ENCODE assay signal across 8 cellular contexts in the genomic region with DNA sequence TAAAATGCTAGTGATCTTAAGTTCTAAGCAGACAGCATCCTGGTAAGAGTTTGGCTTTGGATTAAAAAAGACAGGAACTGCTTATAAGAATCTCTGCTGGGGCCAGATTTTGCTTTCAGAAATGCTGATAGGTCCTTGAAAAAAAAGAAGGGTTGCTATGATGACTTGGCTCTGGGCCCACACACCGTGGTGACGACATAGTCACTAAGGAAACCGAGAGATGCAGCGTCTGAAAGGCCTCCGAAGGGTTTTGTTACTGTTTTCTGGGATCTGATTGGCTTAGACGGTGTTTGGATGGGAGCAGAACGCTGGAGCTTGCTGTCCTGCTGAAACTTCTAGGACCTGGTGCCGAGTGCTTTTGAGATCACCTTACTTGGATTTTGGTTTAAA. TPM values are rescaled to one million over a fixed set of nuclear protein-coding genes. Genes with fewer than 3 reads are reported as not detected.
DNase-seq lines count a peak whose midpoint lies in the region; ATAC-seq and TF ChIP-seq lines count a peak whose summit lies in the region.

No MANE protein-coding gene starts in this region.

- no peaks in the 10 kb centered on the region for H3K36me3 ChIP-seq in ectodermal cell (ENCODE audit: control insufficient read depth, insufficient read depth, low read length)

- H3K4me1 ChIP-seq in ectodermal cell (ENCODE audit: control insufficient read depth, insufficient read depth, low read length), result peaks cover 26% of the 10 kb centered on the region
- peaks cover 72% of the 10 kb centered on the region for H3K4me1 ChIP-seq in mononuclear cell (ENCODE audit: insufficient read depth, low read length)

- peak overlapping the region; percentile 84 for H3K4me3 Mint-ChIP-seq in CD4-positive, alpha-beta T cell
- H3K4me3 Mint-ChIP-seq in activated CD8-positive, alpha-beta T cell treated with anti-CD3 and anti-CD28 coated beads for 36 hours, result peak overlapping the region; percentile 75

- peaks cover 95% of the 10 kb centered on the region for H3K4me1 Mint-ChIP-seq in CD4-positive, alpha-beta T cell (ENCODE audit: low read depth)
- H3K4me1 Mint-ChIP-seq in activated CD8-positive, alpha-beta T cell treated with anti-CD3 and anti-CD28 coated beads for 36 hours (ENCODE audit: low read depth), result peaks cover 67% of the 10 kb centered on the region

- peak; percentile 70 for ATAC-seq in CD4-positive, alpha-beta T cell (ENCODE audit: poor library complexity)
- peak; percentile 50 for ATAC-seq in GM21825 (IDR thresholded peaks at IDR 0.05; ENCODE audit: unreplicated experiment)
- peak; percentile 84 for ATAC-seq in activated CD8-positive, alpha-beta T cell treated with anti-CD3 and anti-CD28 coated beads for 36 hours

- H3K27me3 Mint-ChIP-seq in CD4-positive, alpha-beta T cell, result no peaks in the 10 kb centered on the region
- no peaks in the 10 kb centered on the region for H3K27me3 Mint-ChIP-seq in activated CD8-positive, alpha-beta T cell treated with anti-CD3 and anti-CD28 coated beads for 36 hours

- no peaks in the 10 kb centered on the region for H3K9me3 ChIP-seq in CD4-positive, alpha-beta T cell (ENCODE audit: control insufficient read depth, low read length)
- no peaks in the 10 kb centered on the region for H3K9me3 ChIP-seq in ectodermal cell (ENCODE audit: control insufficient read depth, low read length)
- no peaks in the 10 kb centered on the region for H3K9me3 ChIP-seq in mononuclear cell (ENCODE audit: low read depth, low read length)

- intact Hi-C loops in CD4-positive, alpha-beta T cell (cut with DNase I, micrococcal nuclease), result loop anchor here (1.0 to 10.0 kb wide), 6 partner anchors 8 to 737 kb away; no protein-coding TSS in a partner anchor
- intact Hi-C loops in activated CD8-positive, alpha-beta T cell treated with anti-CD3 and anti-CD28 coated beads for 36 hours (cut with micrococcal nuclease), result no loop called here

- DNase-seq in CD4-positive, alpha-beta T cell, result peak; percentile 82 to 95 (median 85)
- DNase-seq in NCI-H2171 (lab: John Stamatoyannopoulos, UW) (peak; percentile 93), HT-29 (ENCODE audit: low spot score) (no peak)
- DNase-seq in activated CD8-positive, alpha-beta T cell treated with anti-CD3 and anti-CD28 coated beads for 36 hours, result peak; percentile 97
- peak; percentile 73 to 84 for DNase-seq in stimulated activated CD8-positive, alpha-beta memory T cell treated with anti-CD3 and anti-CD28 coated beads, Interleukin-15, amount 100 ng/mL, for 4 hours (ENCODE audit: low read depth in 2 of 2)

- H3K4me3 ChIP-seq in ectodermal cell (ENCODE audit: insufficient read depth, low read depth, low read length), result no peak overlapping the region
- H3K4me3 ChIP-seq in mononuclear cell (ENCODE audit: low read length), result peak overlapping the region; percentile 30

- no peaks in the 10 kb centered on the region for H3K27me3 ChIP-seq in CD4-positive, alpha-beta T cell (ENCODE audit: control insufficient read depth, insufficient read depth, low read length)
- H3K27me3 ChIP-seq in ectodermal cell (ENCODE audit: control insufficient read depth, insufficient read depth, low read length, poor library complexity, severe bottlenecking) (no peaks in the 10 kb centered on the region), mononuclear cell (ENCODE audit: insufficient read depth, low read length) (no peaks in the 10 kb centered on the region)

- no peaks in the 10 kb centered on the region for H3K9me3 Mint-ChIP-seq in CD4-positive, alpha-beta T cell
- H3K9me3 Mint-ChIP-seq in activated CD8-positive, alpha-beta T cell treated with anti-CD3 and anti-CD28 coated beads for 36 hours, result no peaks in the 10 kb centered on the region

- POLR2A ChIA-PET in CD4-positive, alpha-beta T cell (lab: Charles Lee), result interaction anchor here (0.7 to 3.3 kb wide), 5 partner anchors 9 to 23 kb away, joined by 3 to 24 read pairs (median 9); partner anchors contain the start of gene FAM118A
- POLR2A ChIA-PET in activated CD8-positive, alpha-beta T cell treated with anti-CD3 and anti-CD28 coated beads for 36 hours (lab: Charles Lee), result interaction anchor here (1.0 to 2.0 kb wide), 2 partner anchors 96 to 154 kb away, joined by 4 to 6 read pairs; partner anchors contain the start of genes NUP50, RIBC2 and SMC1B

- H3K27ac ChIP-seq in CD4-positive, alpha-beta T cell (ENCODE audit: low read depth, low read length), result peak overlapping the region; percentile 98
- H3K27ac ChIP-seq in ectodermal cell (ENCODE audit: insufficient read depth, low read depth, low read length, poor library complexity, severe bottlenecking), result peak overlapping the region; percentile 73

- CTCF ChIA-PET in CD4-positive, alpha-beta T cell (lab: Charles Lee), result interaction anchor here (1.0 kb wide), 2 partner anchors 9 to 23 kb away, joined by 3 read pairs; partner anchors contain the start of gene FAM118A
- CTCF ChIA-PET in activated CD8-positive, alpha-beta T cell treated with anti-CD3 and anti-CD28 coated beads for 36 hours (lab: Charles Lee), result no interaction called here

- H3K36me3 Mint-ChIP-seq in CD4-positive, alpha-beta T cell (ENCODE audit: low read depth), result peaks cover 32% of the 10 kb centered on the region
- peaks cover 3% of the 10 kb centered on the region for H3K36me3 Mint-ChIP-seq in activated CD8-positive, alpha-beta T cell treated with anti-CD3 and anti-CD28 coated beads for 36 hours (ENCODE audit: low read depth)

- 30 to 31% methylated on average over 8 of the region's 8 CpGs for WGBS in ectodermal cell, 2 experiments

- no peak for TF ChIP-seq CTCF in CD4-positive, alpha-beta T cell (IDR thresholded peaks at IDR 0.05)
- TF ChIP-seq CTCF in activated CD8-positive, alpha-beta T cell treated with anti-CD3 and anti-CD28 coated beads for 36 hours (IDR thresholded peaks at IDR 0.05), result no peak

- H3K27ac Mint-ChIP-seq in CD4-positive, alpha-beta T cell, result peak overlapping the region; percentile 95
- peak overlapping the region; percentile 97 for H3K27ac Mint-ChIP-seq in activated CD8-positive, alpha-beta T cell treated with anti-CD3 and anti-CD28 coated beads for 36 hours

RNA-seq across cellular contexts. Expression of gene FAM118A, which starts 8.4 kb away (rescaled TPM):
- total RNA-seq in CD4-positive, alpha-beta T cell, result 100 to 1,000 TPM; 159 to 161 TPM
- total RNA-seq in activated CD8-positive, alpha-beta T cell treated with anti-CD3 and anti-CD28 coated beads for 36 hours, result 10 to 100 TPM; 30.6 to 32.4 TPM
- polyA plus RNA-seq in ectodermal cell (2013, experiment 1 of 4), result 26.6 TPM
- 27.1 TPM for polyA plus RNA-seq in ectodermal cell (2013, experiment 2 of 4)
- polyA plus RNA-seq in ectodermal cell (2013, experiment 3 of 4), result 24.6 TPM
- 23.2 TPM for polyA plus RNA-seq in ectodermal cell (2013, experiment 4 of 4)
- 37.7 TPM for total RNA-seq in mononuclear cell
- 31.0 and 45.4 TPM in 2 replicates for total RNA-seq in HT-29 (2014; rRNA removed; shearing (Covaris generic))

RNA-seq across cellular contexts. Expression of gene UPK3A, which starts 33.4 kb away (rescaled TPM):
- not detected for total RNA-seq in CD4-positive, alpha-beta T cell
- total RNA-seq in activated CD8-positive, alpha-beta T cell treated with anti-CD3 and anti-CD28 coated beads for 36 hours, result not detected
- polyA plus RNA-seq in ectodermal cell (2013, experiment 1 of 4), result not detected
- polyA plus RNA-seq in ectodermal cell (2013, experiment 2 of 4), result 0.59 TPM
- polyA plus RNA-seq in ectodermal cell (2013, experiment 3 of 4), result not detected
- not detected for polyA plus RNA-seq in ectodermal cell (2013, experiment 4 of 4)
- 0.94 TPM for total RNA-seq in mononuclear cell
- total RNA-seq in HT-29 (2014; rRNA removed; shearing (Covaris generic)), result 4.7 and 6.0 TPM in 2 replicates
